In the genomic region with DNA sequence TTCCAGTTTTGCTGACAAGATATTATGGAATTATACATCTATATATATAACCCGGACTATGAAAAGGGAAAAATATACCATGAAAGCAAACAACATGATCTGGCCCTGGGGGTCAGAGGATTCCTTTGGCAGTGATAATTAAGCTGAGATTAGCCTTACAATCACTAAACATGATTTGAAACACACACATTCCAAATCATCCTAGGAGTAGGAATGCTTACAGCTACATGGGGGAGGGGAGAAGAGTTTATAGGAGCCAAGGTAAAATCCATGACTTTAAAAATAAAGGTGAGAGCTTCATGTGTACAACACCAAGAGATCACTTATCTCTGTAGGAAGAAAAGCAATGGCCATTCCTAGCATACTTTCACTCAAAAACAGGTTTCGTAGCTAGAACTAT, we compare ENCODE assay signal across 15 cellular contexts. TPM values are rescaled to one million over a fixed set of nuclear protein-coding genes. Genes with fewer than 3 reads are reported as not detected.
DNase-seq lines count a peak whose midpoint lies in the region; ATAC-seq, FAIRE-seq and TF ChIP-seq lines count a peak whose summit lies in the region.
"Had no signal": no experiment of that assay in that cellular context is flagged by ENCODE, and none has a peak within 500 bp of the region (broad histone marks: within the 10 kb centered on the region; RNA-seq: fewer than 3 reads in every experiment).

No MANE protein-coding gene starts in this region.

- no peaks in the 10 kb centered on the region for H3K36me3 ChIP-seq in endothelial cell of umbilical vein (ENCODE audit: control insufficient read depth in 2 of 2, extremely low read depth in 1 of 2, insufficient read depth in 2 of 2, low read length in 2 of 2)
- H3K36me3 ChIP-seq in parathyroid adenoma (ENCODE audit: control insufficient read depth, insufficient read depth, low read length) = no peaks in the 10 kb centered on the region
- H3K36me3 ChIP-seq in upper lobe of left lung = no peaks in the 10 kb centered on the region

- no TSS peak for BruUV-seq in endothelial cell of umbilical vein (replicated peaks; lab: Mats Ljungman, UMichigan)

- POLR2A ChIA-PET in endothelial cell of umbilical vein (lab: Charles Lee) = no interaction called here

- H3K9me1 ChIP-seq in endothelial cell of umbilical vein (replicated peaks; ENCODE audit: control insufficient read depth, extremely low read depth, insufficient read depth, low read length) = no peaks in the 10 kb centered on the region

- H3K4me1 Mint-ChIP-seq in activated T-helper 17 cell treated with anti-CD3 and anti-CD28 coated beads, Interleukin-2, amount 50 U/mL, for 72 hours = peaks cover 29% of the 10 kb centered on the region

- H3K4me1 ChIP-seq in endothelial cell of umbilical vein (ENCODE audit: control insufficient read depth, extremely low read depth, insufficient read depth, low read length) (peaks cover 22% of the 10 kb centered on the region), parathyroid adenoma (peaks cover 5% of the 10 kb centered on the region), upper lobe of left lung (peaks cover 5 to 39% (median 31%) of the 10 kb centered on the region in 4 donors)
- H3K4me1 ChIP-seq: BE2C had no signal

- FAIRE-seq in endothelial cell of umbilical vein (lab: Jason Lieb, UNC) = no peak

- H2AFZ ChIP-seq in endothelial cell of umbilical vein (ENCODE audit: low read depth, low read length) = no peak overlapping the region
- H2AFZ ChIP-seq in parathyroid adenoma = no peak overlapping the region

- peak overlapping the region in 1 of 3 experiments; percentile 12 for H3K4me3 ChIP-seq in endothelial cell of umbilical vein (replicated peaks in 1 of 3; ENCODE audit: insufficient read depth in 1 of 3, low read depth in 1 of 3, low read length in 3 of 3)
- H3K4me3 ChIP-seq in parathyroid adenoma (ENCODE audit: low read depth, low read length) = no peak overlapping the region
- H3K4me3 ChIP-seq in upper lobe of left lung = no peak overlapping the region
- H3K4me3 ChIP-seq: body of pancreas had no signal

- DNase-seq in endothelial cell of umbilical vein (ENCODE audit: low read depth, low spot score) (peak; percentile 50), upper lobe of left lung (no peak), activated gamma-delta T cell (lab: John Stamatoyannopoulos, UW) (no peak), NCI-H146 treated with DMSO at 0.1 percent for 48 hours (lab: John Stamatoyannopoulos, UW; ENCODE audit: unreplicated experiment) (no peak)
- DNase-seq: activated naive CD8-positive, alpha-beta T cell treated with anti-CD3 and anti-CD28 coated beads for 36 hours; activated T-cell treated with anti-CD3 and anti-CD28 coated beads, Interleukin-2, amount 50 U/mL, for 48 hours; BE2C; body of pancreas; Kasumi-1; NCI-H1105; NCI-H69; nephron progenitor cell had no signal

- H3K4me3 Mint-ChIP-seq in activated T-helper 17 cell treated with anti-CD3 and anti-CD28 coated beads, Interleukin-2, amount 50 U/mL, for 72 hours = no peak overlapping the region
- H3K4me3 Mint-ChIP-seq: activated naive CD8-positive, alpha-beta T cell treated with anti-CD3 and anti-CD28 coated beads for 36 hours; nephron progenitor cell had no signal

- dilution Hi-C loops in endothelial cell of umbilical vein (cut with MboI; ENCODE audit: extremely low pct_ligation_motif_present, low sequenced_read_pairs) = no loop called here

- no peaks in the 10 kb centered on the region for H3K9me3 ChIP-seq in endothelial cell of umbilical vein (replicated peaks; ENCODE audit: control insufficient read depth, insufficient read depth, low read length)
- H3K9me3 ChIP-seq in parathyroid adenoma (ENCODE audit: control insufficient read depth, low read length) = no peaks in the 10 kb centered on the region
- no peaks in the 10 kb centered on the region for H3K9me3 ChIP-seq in upper lobe of left lung
- H3K9me3 ChIP-seq: body of pancreas had no signal

- H3K9me3 Mint-ChIP-seq in activated T-helper 17 cell treated with anti-CD3 and anti-CD28 coated beads, Interleukin-2, amount 50 U/mL, for 72 hours = no peaks in the 10 kb centered on the region
- H3K9me3 Mint-ChIP-seq: activated naive CD8-positive, alpha-beta T cell treated with anti-CD3 and anti-CD28 coated beads for 36 hours had no signal

- H3K27me3 Mint-ChIP-seq in activated T-helper 17 cell treated with anti-CD3 and anti-CD28 coated beads, Interleukin-2, amount 50 U/mL, for 72 hours = no peaks in the 10 kb centered on the region
- H3K27me3 Mint-ChIP-seq: activated naive CD8-positive, alpha-beta T cell treated with anti-CD3 and anti-CD28 coated beads for 36 hours had no signal

- H3K27ac Mint-ChIP-seq in activated T-helper 17 cell treated with anti-CD3 and anti-CD28 coated beads, Interleukin-2, amount 50 U/mL, for 72 hours = peak overlapping the region; percentile 26
- H3K27ac Mint-ChIP-seq: activated naive CD8-positive, alpha-beta T cell treated with anti-CD3 and anti-CD28 coated beads for 36 hours; nephron progenitor cell had no signal

- peaks cover 17% of the 10 kb centered on the region for H3K36me3 Mint-ChIP-seq in activated T-helper 17 cell treated with anti-CD3 and anti-CD28 coated beads, Interleukin-2, amount 50 U/mL, for 72 hours (ENCODE audit: low read depth)

- H3K9ac ChIP-seq in endothelial cell of umbilical vein (replicated peaks; ENCODE audit: extremely low read depth, insufficient read depth, low read length) = no peak overlapping the region
- no peak overlapping the region for H3K9ac ChIP-seq in parathyroid adenoma

- H3K79me2 ChIP-seq in endothelial cell of umbilical vein (ENCODE audit: control insufficient read depth, insufficient read depth, low read length) (peaks cover 43% of the 10 kb centered on the region), parathyroid adenoma (peaks cover 4% of the 10 kb centered on the region)

- TF ChIP-seq EP300 in upper lobe of left lung (IDR thresholded peaks at IDR 0.05) = no peak

- ATAC-seq in activated T-helper 17 cell treated with anti-CD3 and anti-CD28 coated beads, Interleukin-2, amount 50 U/mL, for 72 hours (replicated peaks) = no peak
- no peak for ATAC-seq in upper lobe of left lung (ENCODE audit: low FRiP score in 2 of 2)
- no peak for ATAC-seq in GM18870 (IDR thresholded peaks at IDR 0.05; ENCODE audit: unreplicated experiment)

- no peak for TF ChIP-seq POLR2A in endothelial cell of umbilical vein (IDR thresholded peaks at IDR 0.05; ENCODE audit: low read depth, low read length)
- no peak for TF ChIP-seq POLR2A in upper lobe of left lung (IDR thresholded peaks at IDR 0.05)

- H3K4me2 ChIP-seq in endothelial cell of umbilical vein (ENCODE audit: insufficient read depth, low read length) = peak overlapping the region; percentile 72
- peak overlapping the region; percentile 1 for H3K4me2 ChIP-seq in parathyroid adenoma (ENCODE audit: low read length)

- H4K20me1 ChIP-seq in endothelial cell of umbilical vein (replicated peaks; ENCODE audit: control insufficient read depth, extremely low read depth, insufficient read depth, low read length) = no peaks in the 10 kb centered on the region

- CTCF ChIA-PET in endothelial cell of umbilical vein (lab: Charles Lee) = interaction anchor here (1.1 to 2.1 kb wide), 5 partner anchors 9 to 44 kb away, joined by 3 to 8 read pairs (median 4); no protein-coding TSS in a partner anchor

- intact Hi-C loops in endothelial cell of umbilical vein (cut with micrococcal nuclease) = loop anchor here (2.0 kb wide), 1 partner anchor 50 kb away; no protein-coding TSS in a partner anchor

- TF ChIP-seq CTCF in endothelial cell of umbilical vein (IDR thresholded peaks at IDR 0.05; ENCODE audit: extremely low read depth in 1 of 2, insufficient read depth in 1 of 2, low read depth in 1 of 2, low read length in 2 of 2) = no peak
- TF ChIP-seq CTCF in parathyroid adenoma (IDR thresholded peaks at IDR 0.05) = no peak
- no peak for TF ChIP-seq CTCF in upper lobe of left lung (IDR thresholded peaks at IDR 0.05)

- H3K27me3 ChIP-seq in endothelial cell of umbilical vein (ENCODE audit: control insufficient read depth in 2 of 2, insufficient read depth in 2 of 2, low read length in 2 of 2) (no peaks in the 10 kb centered on the region), parathyroid adenoma (ENCODE audit: control insufficient read depth, insufficient read depth, low read length) (no peaks in the 10 kb centered on the region), upper lobe of left lung (no peaks in the 10 kb centered on the region)
- H3K27me3 ChIP-seq: BE2C, body of pancreas had no signal

- H3K27ac ChIP-seq in endothelial cell of umbilical vein (ENCODE audit: insufficient read depth, low read depth, low read length) (peak overlapping the region; percentile 63), parathyroid adenoma (no peak overlapping the region), upper lobe of left lung (peak overlapping the region; percentile 8 to 73 (median 55))

- 66 to 68% methylated on average over 2 of the region's 2 CpGs for WGBS in upper lobe of left lung, 2 donors

TF ChIP-seq in endothelial cell of umbilical vein, 7 proteins besides CTCF, POLR2A, EP300 and RAD21:
- TF ChIP-seq MYC (IDR thresholded peaks at IDR 0.05; ENCODE audit: low read depth, low read length) = no peak
- no peak for TF ChIP-seq GATA2 (IDR thresholded peaks at IDR 0.05; ENCODE audit: insufficient read depth, insufficient read length, low read depth, low read length)
- no peak for TF ChIP-seq MAX (IDR thresholded peaks at IDR 0.05; ENCODE audit: insufficient read depth, insufficient read length)

RNA-seq across cellular contexts. Expression of gene AKT3, which starts 57.6 kb away (rescaled TPM):
- total RNA-seq in activated T-helper 17 cell treated with anti-CD3 and anti-CD28 coated beads, Interleukin-2, amount 50 U/mL, for 72 hours = 10 to 100 TPM; 32.2 to 53.2 TPM
- total RNA-seq in endothelial cell of umbilical vein = 97.1 and 98.2 TPM in 2 replicates
- polyA plus RNA-seq in endothelial cell of umbilical vein = 18.2 and 20.6 TPM in 2 replicates
- 21.5 and 21.7 TPM in 2 replicates for polyA plus RNA-seq in endothelial cell of umbilical vein (2011; cell fraction: cytosol; rRNA removed)
- polyA plus RNA-seq in endothelial cell of umbilical vein (2011; cell fraction: nucleus; rRNA removed) = 36.3 and 44.6 TPM in 2 replicates
- 30.7 and 41.2 TPM in 2 replicates for polyA plus RNA-seq in endothelial cell of umbilical vein (2012)
- polyA minus RNA-seq in endothelial cell of umbilical vein = 42.2 and 44.8 TPM in 2 replicates
- 0.10 TPM for polyA minus RNA-seq in endothelial cell of umbilical vein (2011; cell fraction: cytosol; rRNA and poly(A)+ RNA removed)
- polyA minus RNA-seq in endothelial cell of umbilical vein (2011; cell fraction: nucleus; rRNA and poly(A)+ RNA removed) = 83.3 and 96.8 TPM in 2 replicates
- total RNA-seq in upper lobe of left lung = 10 to 100 TPM; 23.0 to 51.2 (median 46.8) TPM
